In the genomic region with DNA sequence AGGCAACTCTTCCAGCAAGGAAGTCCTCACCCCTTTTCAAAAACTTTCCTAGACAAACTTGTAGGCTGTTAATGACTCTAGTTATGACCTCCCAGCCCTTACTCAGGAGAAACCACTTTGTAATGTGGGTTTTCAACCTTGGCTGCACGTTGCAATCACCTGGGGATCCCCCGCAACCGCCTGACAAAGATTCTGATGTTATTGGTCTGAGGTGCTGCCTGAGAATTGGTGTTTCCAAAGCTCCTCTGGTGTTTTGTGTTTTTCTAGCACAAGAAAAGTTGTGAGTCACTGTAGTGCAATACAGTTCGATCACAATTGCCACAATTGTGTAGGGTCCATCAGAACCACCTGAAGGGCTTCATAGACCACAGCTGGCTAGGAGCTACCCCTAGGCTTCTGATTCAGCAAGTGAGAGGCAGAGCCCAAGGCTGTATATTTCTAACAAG, we compare ENCODE assay signal across 11 cellular contexts.
A peak's percentile ranks its signal among the peaks of the same experiment; 100 is the strongest.
DNase-seq lines count a peak whose midpoint lies in the region; ATAC-seq and TF ChIP-seq lines count a peak whose summit lies in the region.
"Had no signal": no experiment of that assay in that cellular context is flagged by ENCODE, and none has a peak within 500 bp of the region (broad histone marks: within the 10 kb centered on the region; RNA-seq: fewer than 3 reads in every experiment).

No MANE protein-coding gene starts in this region.

- no peaks in the 10 kb centered on the region for H4K20me1 ChIP-seq in OCI-LY7 (ENCODE audit: insufficient read depth, low read length)

- intact Hi-C loops in OCI-LY7 (cut with micrococcal nuclease; ENCODE audit: unreplicated experiment), result no loop called here

- DNase-seq in GM06990 (ENCODE audit: extremely low read depth, insufficient read length) (peak; percentile 60), OCI-LY7 (ENCODE audit: low spot score) (peak; percentile 6), Ammon's horn (ENCODE audit: low spot score) (no peak), NCI-H1694 (lab: John Stamatoyannopoulos, UW) (no peak), cerebellum (ENCODE audit: low spot score) (no peak)
- DNase-seq: NCI-H1105, SJCRH30 had no signal

- no peaks in the 10 kb centered on the region for H3K9me3 ChIP-seq in OCI-LY7 (ENCODE audit: low read length)
- H3K9me3 ChIP-seq: HAP-1, SJCRH30 had no signal

- TF ChIP-seq CTCF in GM06990 (IDR thresholded peaks at IDR 0.05; ENCODE audit: insufficient read depth, low read length, poor library complexity, severe bottlenecking) (no peak), OCI-LY7 (conservative IDR thresholded peaks at IDR 0.05; ENCODE audit: low read length) (no peak)

- CTCF ChIA-PET in OCI-LY7 (lab: Charles Lee; ENCODE audit: unreplicated experiment), result no interaction called here

- peak overlapping the region; percentile 31 for H3K4me2 ChIP-seq in OCI-LY7 (ENCODE audit: low read length)

- H3K4me1 ChIP-seq in OCI-LY7 (ENCODE audit: insufficient read depth, low read length, poor library complexity, severe bottlenecking), result peaks cover 15% of the 10 kb centered on the region
- H3K4me1 ChIP-seq: HAP-1, SJCRH30 had no signal

- no peak overlapping the region; the same call in 1 of the 2 replicates for H2AFZ ChIP-seq in OCI-LY7 (ENCODE audit: low read length)

- ATAC-seq in GM18867 (IDR thresholded peaks at IDR 0.05; ENCODE audit: unreplicated experiment), result peak; percentile 50
- peak; percentile 81 for ATAC-seq in HG02759 (IDR thresholded peaks at IDR 0.05; ENCODE audit: unreplicated experiment)
- no peak for ATAC-seq in HG02970 (IDR thresholded peaks at IDR 0.05; ENCODE audit: low FRiP score, unreplicated experiment)

- H3K27me3 ChIP-seq in GM06990 (replicated peaks; ENCODE audit: control insufficient read depth, insufficient read depth, low read length), result no peaks in the 10 kb centered on the region
- H3K27me3 ChIP-seq: SJCRH30 had no signal

- no peak overlapping the region for H3K4me3 ChIP-seq in GM06990 (replicated peaks; ENCODE audit: low read depth, low read length)
- no peak overlapping the region for H3K4me3 ChIP-seq in OCI-LY7 (ENCODE audit: low read depth, low read length, poor library complexity, severe bottlenecking)
- H3K4me3 ChIP-seq: HAP-1, SJCRH30 had no signal

- no TSS peak for BruUV-seq in OCI-LY7 (replicated peaks; lab: Mats Ljungman, UMichigan)

- POLR2A ChIA-PET in OCI-LY7 (lab: Charles Lee), result no interaction called here

- no peaks in the 10 kb centered on the region for H3K9me2 ChIP-seq in OCI-LY7 (ENCODE audit: insufficient read depth, low read length)

- H3K79me2 ChIP-seq in OCI-LY7 (ENCODE audit: insufficient read depth, low read depth, low read length), result no peaks in the 10 kb centered on the region

- H3K27ac ChIP-seq in OCI-LY7 (ENCODE audit: low read depth, low read length, poor library complexity, severe bottlenecking), result no peak overlapping the region
- H3K27ac ChIP-seq: SJCRH30 had no signal

- no peaks in the 10 kb centered on the region for H3K36me3 ChIP-seq in GM06990 (ENCODE audit: control insufficient read depth, insufficient read depth, low read length)
- H3K36me3 ChIP-seq in OCI-LY7 (ENCODE audit: insufficient read depth, low read length), result no peaks in the 10 kb centered on the region
- H3K36me3 ChIP-seq: HAP-1, SJCRH30 had no signal

Comparison
In these comparisons a context has a peak if more than half of its experiments do, and no peak if none do; other contexts are left out.
1. DNase-seq: peak in GM06990 (single experiment) and OCI-LY7 (single experiment); none in Ammon's horn (single experiment), NCI-H1694 (single experiment) and cerebellum (single experiment).